9 cellular contexts compared by ENCODE assay signal in the genomic region with DNA sequence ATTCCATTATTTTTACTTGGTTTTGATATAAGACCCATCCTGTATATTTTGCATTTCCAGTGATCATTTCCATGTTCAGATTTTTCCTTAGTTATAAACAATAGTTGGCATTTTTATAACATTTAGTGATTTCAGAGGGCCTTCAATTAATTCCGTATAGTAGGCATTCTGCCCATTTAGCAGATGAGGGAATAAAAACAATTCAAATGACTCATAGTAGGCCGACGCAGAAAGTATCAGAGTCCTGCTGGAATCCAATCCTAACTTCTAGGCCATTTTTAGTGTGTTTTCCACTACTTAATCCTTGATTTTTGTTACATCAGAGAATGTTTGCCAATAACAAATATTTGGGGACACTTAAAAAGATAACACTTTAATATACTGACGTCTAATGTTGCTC.
"Had no signal": no experiment of that assay in that cellular context is flagged by ENCODE, and none has a peak within 500 bp of the region (broad histone marks: within the 10 kb centered on the region; RNA-seq: fewer than 3 reads in every experiment).

No MANE protein-coding gene starts in this region.

- H3K36me3 ChIP-seq: HAP-1 had no signal

- H3K27ac ChIP-seq: GM23248, HL-60 had no signal

- H3K9me3 ChIP-seq: HAP-1 had no signal

- ATAC-seq: HCT116, K562 had no signal

- H3K4me1 ChIP-seq: HAP-1 had no signal

- H2AFZ ChIP-seq: GM23248 had no signal

- H3K4me3 ChIP-seq: GM23248, HAP-1, K562 had no signal

- H3K9ac ChIP-seq: GM23248 had no signal

- DNase-seq: GM23248, GOT3, HFFc6, IMR-90, KG1 had no signal

- FAIRE-seq: K562 had no signal
